In genomic region chr6:13277231-13277630, GRCh38 we compare ENCODE assay signal across 23 cellular contexts.
"Had no signal": no experiment of that assay in that cellular context is flagged by ENCODE, and none has a peak within 500 bp of the region (broad histone marks: within the 10 kb centered on the region; RNA-seq: fewer than 3 reads in every experiment).

No MANE protein-coding gene starts in this region.

- H3K79me2 ChIP-seq: parathyroid adenoma had no signal

- H3K27me3 Mint-ChIP-seq: activated CD4-positive, alpha-beta T cell treated with anti-CD3 and anti-CD28 coated beads for 36 hours had no signal

- H3K9me3 ChIP-seq: stomach, suprapubic skin, transverse colon, uterus had no signal

- H2AFZ ChIP-seq: parathyroid adenoma had no signal

- H3K4me3 Mint-ChIP-seq: activated CD4-positive, alpha-beta T cell treated with anti-CD3 and anti-CD28 coated beads for 36 hours; activated naive CD4-positive, alpha-beta T cell treated with anti-CD3 and anti-CD28 coated beads, Interleukin-2, amount 10 ng/mL, durations not matched to agents 7 days and 5 days; activated T-cell treated with anti-CD3 and anti-CD28 coated beads, Interleukin-2, amount 50 U/mL, for 4 hours; immature natural killer cell; nephron progenitor cell; WTC11 had no signal

- H3K27ac ChIP-seq: parathyroid adenoma, stomach, suprapubic skin, transverse colon, uterus had no signal

- H3K4me1 ChIP-seq: parathyroid adenoma, suprapubic skin, transverse colon, uterus had no signal

- H3K9me3 Mint-ChIP-seq: activated naive CD4-positive, alpha-beta T cell treated with anti-CD3 and anti-CD28 coated beads, Interleukin-2, amount 10 ng/mL, durations not matched to agents 7 days and 5 days; activated T-cell treated with anti-CD3 and anti-CD28 coated beads, Interleukin-2, amount 50 U/mL, for 4 hours; immature natural killer cell; nephron progenitor cell; WTC11 had no signal

- ATAC-seq: activated CD4-positive, alpha-beta T cell treated with anti-CD3 and anti-CD28 coated beads for 36 hours; activated T-cell treated with anti-CD3 and anti-CD28 coated beads, Interleukin-2, amount 50 U/mL, for 4 hours; right cardiac atrium had no signal

- H3K27me3 ChIP-seq: stomach, suprapubic skin, transverse colon, uterus had no signal

- H3K4me3 ChIP-seq: stomach, suprapubic skin, transverse colon, uterus had no signal

- DNase-seq: activated CD4-positive, alpha-beta T cell treated with anti-CD3 and anti-CD28 coated beads for 36 hours; activated CD4-positive, alpha-beta T cell treated with anti-CD3 and anti-CD28 coated beads, Interleukin-2, amount 50 U/mL, for 4 hours; activated CD8-positive, alpha-beta memory T cell treated with anti-CD3 and anti-CD28 coated beads for 24 hours; activated CD8-positive, alpha-beta memory T cell treated with anti-CD3 and anti-CD28 coated beads, Interleukin-2, amount 50 U/mL, for 48 hours; activated naive CD4-positive, alpha-beta T cell treated with anti-CD3 and anti-CD28 coated beads, Interleukin-2, amount 10 ng/mL, durations not matched to agents 7 days and 5 days; activated T-cell treated with anti-CD3 and anti-CD28 coated beads, Interleukin-2, amount 50 U/mL, for 4 hours; amygdala; cortex of kidney; foreskin fibroblast; immature natural killer cell; kidney glomerular epithelial cell; left ventricle myocardium superior; nephron progenitor cell; nucleus accumbens; right cardiac atrium; stimulated activated CD4-positive, alpha-beta T cell treated with anti-CD3 and anti-CD28 coated beads, Interleukin-1b, Interleukin-23, amount 100 ng/mL, for 48 hours; stomach; T1000; transverse colon; uterus had no signal

- H3K36me3 Mint-ChIP-seq: activated naive CD4-positive, alpha-beta T cell treated with anti-CD3 and anti-CD28 coated beads, Interleukin-2, amount 10 ng/mL, durations not matched to agents 7 days and 5 days; WTC11 had no signal

- H3K27ac Mint-ChIP-seq: activated CD4-positive, alpha-beta T cell treated with anti-CD3 and anti-CD28 coated beads for 36 hours; activated naive CD4-positive, alpha-beta T cell treated with anti-CD3 and anti-CD28 coated beads, Interleukin-2, amount 10 ng/mL, durations not matched to agents 7 days and 5 days; nephron progenitor cell; WTC11 had no signal

- H3K9ac ChIP-seq: parathyroid adenoma had no signal

- H3K36me3 ChIP-seq: transverse colon, uterus had no signal
